Comparison of ENCODE assay signal across 35 cellular contexts in genomic region chr4:164659765-164660164, GRCh38.
"Had no signal": no experiment of that assay in that cellular context is flagged by ENCODE, and none has a peak within 500 bp of the region (broad histone marks: within the 10 kb centered on the region; RNA-seq: fewer than 3 reads in every experiment).

No MANE protein-coding gene starts in this region.

- H3K27ac Mint-ChIP-seq: activated B cell treated with CpG ODN at 0.5 μM for 24 hours; activated CD4-positive, alpha-beta memory T cell treated with anti-CD3 and anti-CD28 coated beads for 36 hours; activated CD4-positive, alpha-beta T cell treated with anti-CD3 and anti-CD28 coated beads, Interleukin-2, amount 10 ng/mL, durations not matched to agents 24 days and 14 days; activated CD8-positive, alpha-beta T cell treated with anti-CD3 and anti-CD28 coated beads for 36 hours; activated naive CD4-positive, alpha-beta T cell treated with anti-CD3 and anti-CD28 coated beads, Interleukin-2, amount 10 ng/mL, durations not matched to agents 7 days and 5 days; activated naive CD4-positive, alpha-beta T cell treated with anti-CD3 and anti-CD28 coated beads, Interleukin-2, amount 50 U/mL, for 24 hours; activated naive CD8-positive, alpha-beta T cell; activated naive CD8-positive, alpha-beta T cell treated with anti-CD3 and anti-CD28 coated beads, Interleukin-2, amount 10 ng/mL, durations not matched to agents 7 days and 5 days; activated naive CD8-positive, alpha-beta T cell treated with anti-CD3 and anti-CD28 coated beads, Interleukin-2, amount 50 U/mL, for 24 hours; activated T-cell treated with anti-CD3 and anti-CD28 coated beads, Interleukin-2, amount 50 U/mL, for 24 hours; activated T-helper 2 cell treated with anti-CD3 and anti-CD28 coated beads, Interferon-gamma antibody, Interleukin-2, Interleukin-4, amounts not matched to agents 10 μg/mL and 5 μg/mL and 100 μg/mL, durations not matched to agents 14 hours and 24 hours and 36 hours; brain; T-helper 1 cell treated with Interleukin-12 subunit alpha and Interleukin-12 subunit beta and Interleukin-4 antibody, amounts not matched to agents 30 μg/mL and 1 μg/mL, for 36 hours; T-helper 2 cell treated with Interferon-gamma antibody and Interleukin-4, amounts not matched to agents 5 μg/mL and 100 μg/mL, for 36 hours had no signal

- H3K36me3 ChIP-seq: ascending aorta, cardiac muscle cell had no signal

- H3K27ac ChIP-seq: ascending aorta, cardiac muscle cell, VCaP had no signal

- H3K4me1 Mint-ChIP-seq: activated B cell treated with CpG ODN at 0.5 μM for 24 hours; activated CD4-positive, alpha-beta T cell treated with anti-CD3 and anti-CD28 coated beads, Interleukin-2, amount 10 ng/mL, durations not matched to agents 24 days and 14 days; activated naive CD4-positive, alpha-beta T cell treated with anti-CD3 and anti-CD28 coated beads, Interleukin-2, amount 10 ng/mL, durations not matched to agents 7 days and 5 days; activated naive CD4-positive, alpha-beta T cell treated with anti-CD3 and anti-CD28 coated beads, Interleukin-2, amount 50 U/mL, for 24 hours; activated naive CD8-positive, alpha-beta T cell treated with anti-CD3 and anti-CD28 coated beads, Interleukin-2, amount 10 ng/mL, durations not matched to agents 7 days and 5 days; activated naive CD8-positive, alpha-beta T cell treated with anti-CD3 and anti-CD28 coated beads, Interleukin-2, amount 50 U/mL, for 24 hours; brain; central memory CD8-positive, alpha-beta T cell had no signal

- ATAC-seq: activated CD8-positive, alpha-beta T cell treated with anti-CD3 and anti-CD28 coated beads for 36 hours; activated naive CD8-positive, alpha-beta T cell treated with anti-CD3 and anti-CD28 coated beads, Interleukin-2, amount 50 U/mL, for 24 hours had no signal

- H3K4me1 ChIP-seq: ascending aorta had no signal

- H3K27me3 Mint-ChIP-seq: activated B cell treated with CpG ODN at 0.5 μM for 24 hours; activated CD4-positive, alpha-beta memory T cell treated with anti-CD3 and anti-CD28 coated beads for 36 hours; activated CD4-positive, alpha-beta T cell treated with anti-CD3 and anti-CD28 coated beads, Interleukin-2, amount 10 ng/mL, durations not matched to agents 24 days and 14 days; activated CD8-positive, alpha-beta T cell treated with anti-CD3 and anti-CD28 coated beads for 36 hours; activated naive CD4-positive, alpha-beta T cell treated with anti-CD3 and anti-CD28 coated beads, Interleukin-2, amount 10 ng/mL, durations not matched to agents 7 days and 5 days; activated naive CD8-positive, alpha-beta T cell treated with anti-CD3 and anti-CD28 coated beads, Interleukin-2, amount 10 ng/mL, durations not matched to agents 7 days and 5 days; activated naive CD8-positive, alpha-beta T cell treated with anti-CD3 and anti-CD28 coated beads, Interleukin-2, amount 50 U/mL, for 24 hours; activated T-cell treated with anti-CD3 and anti-CD28 coated beads, Interleukin-2, amount 50 U/mL, for 24 hours; central memory CD8-positive, alpha-beta T cell had no signal

- H3K9me3 ChIP-seq: ascending aorta had no signal

- H3K36me3 Mint-ChIP-seq: activated CD4-positive, alpha-beta memory T cell treated with anti-CD3 and anti-CD28 coated beads for 36 hours; activated naive CD4-positive, alpha-beta T cell treated with anti-CD3 and anti-CD28 coated beads, Interleukin-2, amount 10 ng/mL, durations not matched to agents 7 days and 5 days; activated naive CD4-positive, alpha-beta T cell treated with anti-CD3 and anti-CD28 coated beads, Interleukin-2, amount 50 U/mL, for 24 hours; activated naive CD8-positive, alpha-beta T cell; activated naive CD8-positive, alpha-beta T cell treated with anti-CD3 and anti-CD28 coated beads, Interleukin-2, amount 10 ng/mL, durations not matched to agents 7 days and 5 days; brain had no signal

- FAIRE-seq: bronchial epithelial cell, TTC549 had no signal

- H3K27me3 ChIP-seq: ascending aorta, cardiac muscle cell had no signal

- H3K4me3 ChIP-seq: ascending aorta, cardiac muscle cell had no signal

- DNase-seq: activated B cell treated with CpG ODN at 0.5 μM for 24 hours; activated CD4-positive, alpha-beta memory T cell treated with anti-CD3 and anti-CD28 coated beads for 36 hours; activated CD4-positive, alpha-beta T cell treated with anti-CD3 and anti-CD28 coated beads for 4 hours; activated CD4-positive, alpha-beta T cell treated with anti-CD3 and anti-CD28 coated beads, Interleukin-2, amount 10 ng/mL, durations not matched to agents 24 days and 14 days; activated CD4-positive, alpha-beta T cell treated with anti-CD3 and anti-CD28 coated beads, Interleukin-2, amount 50 U/mL, for 1 hour; activated CD4-positive, alpha-beta T cell treated with anti-CD3 and anti-CD28 coated beads, Interleukin-2, amount 50 U/mL, for 4 hours; activated CD4-positive, CD25-positive, alpha-beta regulatory T cell treated with anti-CD3 and anti-CD28 coated beads, Interleukin-2, amount 50 U/mL, for 72 hours; activated CD8-positive, alpha-beta memory T cell treated with anti-CD3 and anti-CD28 coated beads, Interleukin-2, amount 50 U/mL, for 4 hours; activated CD8-positive, alpha-beta T cell treated with anti-CD3 and anti-CD28 coated beads for 36 hours; activated effector memory CD4-positive, alpha-beta T cell treated with Interleukin-2 at 50 U/mL for 16 hours; activated gamma-delta T cell; activated naive CD4-positive, alpha-beta T cell treated with anti-CD3 and anti-CD28 coated beads, Interleukin-2, amount 10 ng/mL, durations not matched to agents 7 days and 5 days; activated naive CD4-positive, alpha-beta T cell treated with Interleukin-2 at 50 U/mL for 16 hours; activated naive CD8-positive, alpha-beta T cell treated with anti-CD3 and anti-CD28 coated beads, Interleukin-2, amount 10 ng/mL, durations not matched to agents 7 days and 5 days; activated naive CD8-positive, alpha-beta T cell treated with anti-CD3 and anti-CD28 coated beads, Interleukin-2, amount 50 U/mL, for 24 hours; activated T-cell treated with anti-CD3 and anti-CD28 coated beads, Interleukin-2, amount 50 U/mL, for 24 hours; activated T-cell treated with anti-CD3 and anti-CD28 coated beads, Interleukin-2, amount 50 U/mL, for 48 hours; amygdala; anterior cingulate cortex; caudate nucleus; cerebellar nuclear complex; T-helper 2 cell; T-helper 9 cell had no signal

- H3K4me3 Mint-ChIP-seq: activated B cell treated with CpG ODN at 0.5 μM for 24 hours; activated CD4-positive, alpha-beta memory T cell treated with anti-CD3 and anti-CD28 coated beads for 36 hours; activated CD4-positive, alpha-beta T cell treated with anti-CD3 and anti-CD28 coated beads, Interleukin-2, amount 10 ng/mL, durations not matched to agents 24 days and 14 days; activated CD8-positive, alpha-beta T cell treated with anti-CD3 and anti-CD28 coated beads for 36 hours; activated naive CD4-positive, alpha-beta T cell treated with anti-CD3 and anti-CD28 coated beads, Interleukin-2, amount 10 ng/mL, durations not matched to agents 7 days and 5 days; activated naive CD4-positive, alpha-beta T cell treated with anti-CD3 and anti-CD28 coated beads, Interleukin-2, amount 50 U/mL, for 24 hours; activated naive CD8-positive, alpha-beta T cell; activated naive CD8-positive, alpha-beta T cell treated with anti-CD3 and anti-CD28 coated beads, Interleukin-2, amount 10 ng/mL, durations not matched to agents 7 days and 5 days; activated naive CD8-positive, alpha-beta T cell treated with anti-CD3 and anti-CD28 coated beads, Interleukin-2, amount 50 U/mL, for 24 hours; activated T-cell treated with anti-CD3 and anti-CD28 coated beads, Interleukin-2, amount 50 U/mL, for 24 hours; brain; central memory CD8-positive, alpha-beta T cell; T-helper 1 cell treated with Interleukin-12 subunit alpha and Interleukin-12 subunit beta and Interleukin-4 antibody, amounts not matched to agents 30 μg/mL and 1 μg/mL, for 36 hours; T-helper 2 cell treated with Interferon-gamma antibody and Interleukin-4, amounts not matched to agents 5 μg/mL and 100 μg/mL, for 36 hours had no signal
